Comparison of ENCODE assay signal across 9 cellular contexts in genomic region chr15:25670025-25670554, GRCh38.
DNase-seq lines count a peak whose midpoint lies in the region; ATAC-seq and TF ChIP-seq lines count a peak whose summit lies in the region.
"Had no signal": no experiment of that assay in that cellular context is flagged by ENCODE, and none has a peak within 500 bp of the region (broad histone marks: within the 10 kb centered on the region; RNA-seq: fewer than 3 reads in every experiment).

No MANE protein-coding gene starts in this region.

- H3K4me3 ChIP-seq in SK-N-SH (ENCODE audit: low read depth in 2 of 2, low read length in 1 of 2) = no peak overlapping the region
- H3K4me3 ChIP-seq in ectodermal cell (ENCODE audit: insufficient read depth, low read depth, low read length) = peak overlapping the region; percentile 13

- H2AFZ ChIP-seq in SK-N-SH (ENCODE audit: low read depth) = no peak overlapping the region

- ATAC-seq in SK-N-SH treated with all-trans-retinoic acid at 6 μM for 48 hours (no peak), GM19328 (IDR thresholded peaks at IDR 0.05; ENCODE audit: unreplicated experiment) (no peak)

- H3K27ac ChIP-seq in SK-N-SH (ENCODE audit: low read depth in 2 of 2, low read length in 1 of 2) (no peak overlapping the region), ectodermal cell (ENCODE audit: insufficient read depth, low read depth, low read length, poor library complexity, severe bottlenecking) (peak overlapping the region; percentile 92)

- H3K36me3 ChIP-seq in SK-N-SH (replicated peaks in 1 of 2; ENCODE audit: control insufficient read depth in 1 of 2, insufficient read depth in 2 of 2, low read length in 1 of 2) (no peaks in the 10 kb centered on the region), ectodermal cell (ENCODE audit: control insufficient read depth, insufficient read depth, low read length) (no peaks in the 10 kb centered on the region)

- H3K27me3 ChIP-seq in SK-N-SH (ENCODE audit: insufficient read depth) = no peaks in the 10 kb centered on the region
- H3K27me3 ChIP-seq in ectodermal cell (ENCODE audit: control insufficient read depth, insufficient read depth, low read length, poor library complexity, severe bottlenecking) = no peaks in the 10 kb centered on the region

- no peaks in the 10 kb centered on the region for H3K9me2 ChIP-seq in SK-N-SH

- TF ChIP-seq CTCF in SK-N-SH (IDR thresholded peaks at IDR 0.05) = no peak

- H3K4me1 ChIP-seq in SK-N-SH (ENCODE audit: control insufficient read depth in 1 of 2, insufficient read depth in 2 of 2, low read depth in 1 of 2, low read length in 1 of 2) (no peaks in the 10 kb centered on the region; a peak in 1 of 4 replicates), ectodermal cell (ENCODE audit: control insufficient read depth, insufficient read depth, low read length) (peaks cover 33% of the 10 kb centered on the region)

- H4K20me1 ChIP-seq in SK-N-SH (ENCODE audit: insufficient read depth) = no peaks in the 10 kb centered on the region

- POLR2A ChIA-PET in SK-N-SH (lab: Yijun Ruan, JAX) = no interaction called here

- TF ChIP-seq EP300 in SK-N-SH (IDR thresholded peaks at IDR 0.05; ENCODE audit: borderline replicate concordance in 1 of 2, low read depth in 1 of 2, low read length in 1 of 2) = no peak

- H3F3A ChIP-seq in SK-N-SH (replicated peaks; ENCODE audit: insufficient read depth) = no peaks in the 10 kb centered on the region

- CTCF ChIA-PET in SK-N-SH (lab: Yijun Ruan, JAX) = no interaction called here

- H3K79me2 ChIP-seq in SK-N-SH (ENCODE audit: insufficient read depth) = no peaks in the 10 kb centered on the region

- no peak for TF ChIP-seq RAD21 in SK-N-SH (IDR thresholded peaks at IDR 0.05; ENCODE audit: low read length)

- DNase-seq in SK-N-SH = peak; percentile 61
- DNase-seq in medulla oblongata (ENCODE audit: extremely low spot score) = peak; percentile 63
- peak; percentile 66 for DNase-seq in ureter (ENCODE audit: low spot score)
- no peak for DNase-seq in NCI-H345 (lab: John Stamatoyannopoulos, UW)
- DNase-seq in SW 1271 (lab: John Stamatoyannopoulos, UW) = no peak
- DNase-seq: CD4-positive, CD25-positive, alpha-beta regulatory T cell had no signal

- WGBS in SK-N-SH (ENCODE audit: low lambda C conversion rate) = 25% methylated on average over 12 of the region's 15 CpGs
- WGBS in ectodermal cell, 2 experiments = 1% methylated on average over 15 of the region's 15 CpGs

- H3K9me3 ChIP-seq in SK-N-SH (no peaks in the 10 kb centered on the region), ectodermal cell (ENCODE audit: control insufficient read depth, low read length) (no peaks in the 10 kb centered on the region)

- no peak overlapping the region for H3K9ac ChIP-seq in SK-N-SH

- peak overlapping the region; percentile 62 for H3K4me2 ChIP-seq in SK-N-SH

TF ChIP-seq in SK-N-SH, 30 proteins besides CTCF, POLR2A, EP300 and RAD21:
- TF ChIP-seq NRF1 (IDR thresholded peaks at IDR 0.05; ENCODE audit: low read depth, low read length) = no peak
- TF ChIP-seq USF1 (IDR thresholded peaks at IDR 0.05; ENCODE audit: borderline replicate concordance, low read depth) = peak; percentile 46; the same call in 1 of the 2 replicates

TF ChIP-seq in SK-N-SH treated with all-trans-retinoic acid at 6 μM for 48 hours, 23 proteins besides CTCF, POLR2A, EP300 and RAD21:
- TF ChIP-seq, protein P1, sequence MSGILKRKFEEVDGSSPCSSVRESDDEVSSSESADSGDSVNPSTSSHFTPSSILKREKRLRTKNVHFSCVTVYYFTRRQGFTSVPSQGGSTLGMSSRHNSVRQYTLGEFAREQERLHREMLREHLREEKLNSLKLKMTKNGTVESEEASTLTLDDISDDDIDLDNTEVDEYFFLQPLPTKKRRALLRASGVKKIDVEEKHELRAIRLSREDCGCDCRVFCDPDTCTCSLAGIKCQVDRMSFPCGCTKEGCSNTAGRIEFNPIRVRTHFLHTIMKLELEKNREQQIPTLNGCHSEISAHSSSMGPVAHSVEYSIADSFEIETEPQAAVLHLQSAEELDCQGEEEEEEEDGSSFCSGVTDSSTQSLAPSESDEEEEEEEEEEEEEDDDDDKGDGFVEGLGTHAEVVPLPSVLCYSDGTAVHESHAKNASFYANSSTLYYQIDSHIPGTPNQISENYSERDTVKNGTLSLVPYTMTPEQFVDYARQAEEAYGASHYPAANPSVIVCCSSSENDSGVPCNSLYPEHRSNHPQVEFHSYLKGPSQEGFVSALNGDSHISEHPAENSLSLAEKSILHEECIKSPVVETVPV (CRISPR knock-in tag; IDR thresholded peaks at IDR 0.05) = no peak
- TF ChIP-seq, protein P2, sequence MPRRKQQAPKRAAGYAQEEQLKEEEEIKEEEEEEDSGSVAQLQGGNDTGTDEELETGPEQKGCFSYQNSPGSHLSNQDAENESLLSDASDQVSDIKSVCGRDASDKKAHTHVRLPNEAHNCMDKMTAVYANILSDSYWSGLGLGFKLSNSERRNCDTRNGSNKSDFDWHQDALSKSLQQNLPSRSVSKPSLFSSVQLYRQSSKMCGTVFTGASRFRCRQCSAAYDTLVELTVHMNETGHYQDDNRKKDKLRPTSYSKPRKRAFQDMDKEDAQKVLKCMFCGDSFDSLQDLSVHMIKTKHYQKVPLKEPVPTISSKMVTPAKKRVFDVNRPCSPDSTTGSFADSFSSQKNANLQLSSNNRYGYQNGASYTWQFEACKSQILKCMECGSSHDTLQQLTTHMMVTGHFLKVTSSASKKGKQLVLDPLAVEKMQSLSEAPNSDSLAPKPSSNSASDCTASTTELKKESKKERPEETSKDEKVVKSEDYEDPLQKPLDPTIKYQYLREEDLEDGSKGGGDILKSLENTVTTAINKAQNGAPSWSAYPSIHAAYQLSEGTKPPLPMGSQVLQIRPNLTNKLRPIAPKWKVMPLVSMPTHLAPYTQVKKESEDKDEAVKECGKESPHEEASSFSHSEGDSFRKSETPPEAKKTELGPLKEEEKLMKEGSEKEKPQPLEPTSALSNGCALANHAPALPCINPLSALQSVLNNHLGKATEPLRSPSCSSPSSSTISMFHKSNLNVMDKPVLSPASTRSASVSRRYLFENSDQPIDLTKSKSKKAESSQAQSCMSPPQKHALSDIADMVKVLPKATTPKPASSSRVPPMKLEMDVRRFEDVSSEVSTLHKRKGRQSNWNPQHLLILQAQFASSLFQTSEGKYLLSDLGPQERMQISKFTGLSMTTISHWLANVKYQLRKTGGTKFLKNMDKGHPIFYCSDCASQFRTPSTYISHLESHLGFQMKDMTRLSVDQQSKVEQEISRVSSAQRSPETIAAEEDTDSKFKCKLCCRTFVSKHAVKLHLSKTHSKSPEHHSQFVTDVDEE (CRISPR knock-in tag; IDR thresholded peaks at IDR 0.05) = no peak
TF ChIP-seq in SK-N-SH treated with all-trans-retinoic acid at 6 μM for 48 hours: peak in this region for 0.

Comparison
In these comparisons a context has a peak if more than half of its experiments do, and no peak if none do; other contexts are left out.
1. DNase-seq: peak in SK-N-SH (single experiment), medulla oblongata (single experiment) and ureter (single experiment); none in NCI-H345 (single experiment) and SW 1271 (0 of 2).